8 cellular contexts compared by ENCODE assay signal in the genomic region with DNA sequence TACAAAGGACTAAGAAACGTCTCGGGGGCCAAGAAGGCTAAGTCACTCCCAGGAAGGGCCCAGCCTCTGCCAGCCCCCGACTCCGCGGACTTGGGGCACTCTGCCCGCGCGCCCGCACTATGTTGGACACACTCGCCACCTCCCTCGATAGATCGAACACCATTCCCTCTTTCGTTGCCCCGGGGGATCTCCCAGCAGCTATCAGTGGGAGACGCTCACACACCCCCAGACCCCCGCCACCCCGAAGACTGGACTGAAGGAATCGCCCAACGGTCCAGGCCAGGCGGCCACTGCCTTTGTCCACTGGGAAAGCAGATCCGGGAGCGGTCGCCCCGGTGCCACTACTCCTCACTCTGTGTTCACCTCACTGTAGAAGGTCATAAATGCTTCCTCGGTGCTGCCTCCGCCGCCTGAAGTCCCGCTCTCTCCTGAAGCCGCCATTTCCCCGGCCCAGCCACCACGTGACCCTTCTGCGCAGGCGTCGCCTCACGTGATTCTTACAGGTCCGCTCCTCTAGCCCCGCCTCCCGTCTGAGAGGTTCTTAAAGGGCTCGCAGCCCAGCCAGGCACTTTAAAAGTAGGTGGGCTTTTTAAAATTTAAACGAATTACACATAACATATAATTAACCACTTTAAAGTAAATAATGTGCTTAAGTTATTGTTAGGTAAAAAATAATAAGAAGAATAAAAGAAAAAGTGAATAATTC. TPM values are rescaled to one million over a fixed set of nuclear protein-coding genes. Genes with fewer than 3 reads are reported as not detected.
DNase-seq lines count a peak whose midpoint lies in the region; ATAC-seq and TF ChIP-seq lines count a peak whose summit lies in the region.

A gene with protein sequence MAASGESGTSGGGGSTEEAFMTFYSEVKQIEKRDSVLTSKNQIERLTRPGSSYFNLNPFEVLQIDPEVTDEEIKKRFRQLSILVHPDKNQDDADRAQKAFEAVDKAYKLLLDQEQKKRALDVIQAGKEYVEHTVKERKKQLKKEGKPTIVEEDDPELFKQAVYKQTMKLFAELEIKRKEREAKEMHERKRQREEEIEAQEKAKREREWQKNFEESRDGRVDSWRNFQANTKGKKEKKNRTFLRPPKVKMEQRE (minus strand): TSS at position 472 of the 706 bp plus-strand sequence. CDS start 31 bp downstream, at position 441.

- H3K4me1 ChIP-seq in HUES6 (ENCODE audit: control insufficient read depth, insufficient read depth, low read length) (peaks cover 5% of the 10 kb centered on the region; the same call in 1 of the 2 replicates), OCI-LY1 (ENCODE audit: insufficient read depth, low read length, severe bottlenecking) (peaks cover 40% of the 10 kb centered on the region)

- H3K4me3 ChIP-seq in HUES6 (ENCODE audit: low read depth, low read length), result peak within 1 kb of the TSS; percentile 100
- peak within 1 kb of the TSS; percentile 93 for H3K4me3 ChIP-seq in OCI-LY1 (ENCODE audit: low read depth, low read length, poor library complexity, severe bottlenecking)

- 0 out of 2 replicates have a peak, but pooled peaks cover 4% of the 10 kb centered on the region for H3F3A ChIP-seq in OCI-LY1 (ENCODE audit: insufficient read depth, low read length)

- no peaks in the 10 kb centered on the region for H3K9me2 ChIP-seq in OCI-LY1 (ENCODE audit: low read depth, low read length)

- no peaks in the 10 kb centered on the region for H4K20me1 ChIP-seq in OCI-LY1 (ENCODE audit: insufficient read depth, low read length)

- in situ Hi-C loops in endometrial microvascular endothelial cells (cut with HindIII; ENCODE audit: inconsistent ontology term, low pct_unique_long_range_greater_than_20kb, low sequenced_read_pairs), result no loop called here

- no peaks in the 10 kb centered on the region for H3K9me3 ChIP-seq in HUES6 (ENCODE audit: control insufficient read depth, insufficient read depth, low read depth, low read length)
- no peaks in the 10 kb centered on the region for H3K9me3 ChIP-seq in OCI-LY1 (ENCODE audit: low read length)

- H3K27ac ChIP-seq in C4-2B (peak within 1 kb of the TSS; percentile 80), HUES6 (ENCODE audit: low read depth, low read length) (peak within 1 kb of the TSS; percentile 84; the same call in 1 of the 2 replicates), OCI-LY1 (ENCODE audit: low read depth, low read length, poor library complexity, severe bottlenecking) (peak within 1 kb of the TSS; percentile 18)

- TF ChIP-seq CTCF in C4-2B (conservative IDR thresholded peaks at IDR 0.05) (no peak), OCI-LY1 (IDR thresholded peaks at IDR 0.05; ENCODE audit: low read length) (no peak)

- H2AFZ ChIP-seq in OCI-LY1 (ENCODE audit: low read length), result peak within 1 kb of the TSS; percentile 32; the same call in 1 of the 2 replicates

- peak within 1 kb of the TSS; percentile 93 for H3K4me2 ChIP-seq in OCI-LY1 (ENCODE audit: low read length)

- no peaks in the 10 kb centered on the region for H3K27me3 ChIP-seq in HUES6 (ENCODE audit: control insufficient read depth, insufficient read depth, low read length)
- no peaks in the 10 kb centered on the region for H3K27me3 ChIP-seq in OCI-LY1 (ENCODE audit: insufficient read depth, low read length)

- peaks cover 53% of the 10 kb centered on the region for H3K79me2 ChIP-seq in OCI-LY1 (ENCODE audit: insufficient read depth, low read length)

- peaks cover 32% of the 10 kb centered on the region for H3K36me3 ChIP-seq in HUES6 (ENCODE audit: control insufficient read depth, insufficient read depth, low read length)
- H3K36me3 ChIP-seq in OCI-LY1 (ENCODE audit: insufficient read depth, low read length), result peaks cover 38% of the 10 kb centered on the region

- ATAC-seq in GM19468 (IDR thresholded peaks at IDR 0.05; ENCODE audit: extremely low read depth, unreplicated experiment), result peak; percentile 57

- DNase-seq in activated CD8-positive, alpha-beta memory T cell treated with anti-CD3 and anti-CD28 coated beads, Interleukin-2, amount 50 U/mL, for 24 hours (ENCODE audit: extremely low read depth), result peak; percentile 94
- peak; percentile 97 for DNase-seq in mesenteric fat pad (ENCODE audit: low spot score)
- DNase-seq in stimulated activated CD8-positive, alpha-beta memory T cell treated with anti-CD3 and anti-CD28 coated beads, Interleukin-15, amount 100 ng/mL, for 1 hour (ENCODE audit: low read depth), result peak; percentile 92

- H3K9ac ChIP-seq in HUES6 (ENCODE audit: low read length) (peak within 1 kb of the TSS; percentile 99), OCI-LY1 (ENCODE audit: low read length) (peak within 1 kb of the TSS; percentile 95)

RNA-seq across cellular contexts. Expression of the gene that starts here (rescaled TPM):
- total RNA-seq in endometrial microvascular endothelial cells (ENCODE audit: inconsistent ontology term), result 57.1 TPM
- 70.7 TPM for total RNA-seq in mesenteric fat pad

Comparison
In these comparisons a context has a peak if more than half of its experiments do, and no peak if none do; other contexts are left out.
1. Peak in every context shown above with its lines: DNase-seq, ATAC-seq, H3K4me3 ChIP-seq and H3K27ac ChIP-seq.
2. H3K27ac ChIP-seq: peak in every context shown above with its lines; median percentile 84 in HUES6; 80 in C4-2B; 18 in OCI-LY1.